27 cellular contexts compared by ENCODE assay signal in genomic region chr7:127556404-127556803, GRCh38.
"Had no signal": no experiment of that assay in that cellular context is flagged by ENCODE, and none has a peak within 500 bp of the region (broad histone marks: within the 10 kb centered on the region; RNA-seq: fewer than 3 reads in every experiment).

No MANE protein-coding gene starts in this region.

- H3K36me3 ChIP-seq: colonic mucosa, esophagus muscularis mucosa, esophagus squamous epithelium, gastrocnemius medialis, gastroesophageal sphincter, heart left ventricle, heart right ventricle had no signal

- FAIRE-seq: endometrium, endothelial cell of umbilical vein, frontal cortex had no signal

- H3K9me3 ChIP-seq: colonic mucosa, esophagus muscularis mucosa, esophagus squamous epithelium, gastrocnemius medialis, gastroesophageal sphincter, heart left ventricle, heart right ventricle had no signal

- H3K4me1 ChIP-seq: colonic mucosa, esophagus muscularis mucosa, esophagus squamous epithelium, foreskin keratinocyte, gastrocnemius medialis, gastroesophageal sphincter, heart left ventricle, heart right ventricle had no signal

- H3K27me3 ChIP-seq: colonic mucosa, dorsolateral prefrontal cortex, esophagus muscularis mucosa, esophagus squamous epithelium, foreskin keratinocyte, gastrocnemius medialis, gastroesophageal sphincter, heart left ventricle, heart right ventricle had no signal

- DNase-seq: colonic mucosa; cortex of kidney; dermis blood vessel endothelial cell; dorsolateral prefrontal cortex; effector CD4-positive, alpha-beta T cell; effector CD8-positive, alpha-beta T cell; effector memory CD4-positive, alpha-beta T cell; effector memory CD8-positive, alpha-beta T cell; endodermal cell; erythroblast; esophagus squamous epithelium; foreskin fibroblast; foreskin keratinocyte; foreskin melanocyte; gastrocnemius medialis; glutamatergic neuron; head of caudate nucleus; heart left ventricle; heart right ventricle had no signal

- ATAC-seq: effector memory CD8-positive, alpha-beta T cell; esophagus mucosa; foreskin keratinocyte; gastrocnemius medialis; gastroesophageal sphincter; heart left ventricle had no signal

- H3K27ac ChIP-seq: colonic mucosa, coronary artery, dorsolateral prefrontal cortex, epithelial cell of prostate, esophagus muscularis mucosa, esophagus squamous epithelium, foreskin keratinocyte, gastrocnemius medialis, gastroesophageal sphincter, heart left ventricle, heart right ventricle had no signal

- H3K4me3 ChIP-seq: colonic mucosa, coronary artery, dorsolateral prefrontal cortex, esophagus muscularis mucosa, esophagus squamous epithelium, gastrocnemius medialis, gastroesophageal sphincter, heart left ventricle, heart right ventricle had no signal
